9 cellular contexts compared by ENCODE assay signal in genomic region chr7:12771378-12771877, GRCh38.
A peak's percentile ranks its signal among the peaks of the same experiment; 100 is the strongest.
DNase-seq lines count a peak whose midpoint lies in the region; ATAC-seq and TF ChIP-seq lines count a peak whose summit lies in the region.
"Had no signal": no experiment of that assay in that cellular context is flagged by ENCODE, and none has a peak within 500 bp of the region (broad histone marks: within the 10 kb centered on the region; RNA-seq: fewer than 3 reads in every experiment).

No MANE protein-coding gene starts in this region.

- peak; percentile 72 for DNase-seq in LNCaP clone FGC (ENCODE audit: low read depth)
- DNase-seq in SHP77 (lab: John Stamatoyannopoulos, UW), result peak; percentile 74 to 88
- DNase-seq in left ventricle myocardium superior, result peak; percentile 46
- no peak for DNase-seq in stimulated activated CD4-positive, alpha-beta T cell treated with anti-CD3 and anti-CD28 coated beads, Interleukin-2, amount 100 ng/mL, for 48 hours
- no peak for DNase-seq in GDM1 (lab: John Stamatoyannopoulos, UW)
- no peak for DNase-seq in NOMO-1 treated with dmso at 0.1 percent for 144 hours (lab: John Stamatoyannopoulos, UW; ENCODE audit: unreplicated experiment)
- DNase-seq in CD4-positive, alpha-beta T cell, result no peak
- DNase-seq: stimulated activated CD4-positive, alpha-beta T cell treated with anti-CD3 and anti-CD28 coated beads, Interleukin-4, amount 100 ng/mL, for 4 hours had no signal

- no peaks in the 10 kb centered on the region for H3K27me3 ChIP-seq in skeletal muscle tissue (ENCODE audit: control insufficient read depth in 3 of 3, insufficient read depth in 3 of 3, low read length in 3 of 3)
- H3K27me3 ChIP-seq in CD4-positive, alpha-beta T cell (ENCODE audit: control insufficient read depth, insufficient read depth, low read length), result no peaks in the 10 kb centered on the region

- peak; percentile 95 for ATAC-seq in left ventricle myocardium superior
- no peak for ATAC-seq in CD4-positive, alpha-beta T cell (ENCODE audit: poor library complexity)

- CTCF ChIA-PET in CD4-positive, alpha-beta T cell (lab: Charles Lee), result no interaction called here

- H3K36me3 ChIP-seq in skeletal muscle tissue (ENCODE audit: control insufficient read depth in 3 of 3, insufficient read depth in 3 of 3, low read length in 3 of 3), result no peaks in the 10 kb centered on the region

- H3K27me3 Mint-ChIP-seq in CD4-positive, alpha-beta T cell, result peaks cover 11% of the 10 kb centered on the region

- no peak for TF ChIP-seq CTCF in LNCaP clone FGC (IDR thresholded peaks at IDR 0.05; ENCODE audit: control insufficient read depth, extremely low read depth, insufficient read depth)
- TF ChIP-seq CTCF in CD4-positive, alpha-beta T cell (IDR thresholded peaks at IDR 0.05), result no peak

- no peak overlapping the region for H3K4me3 ChIP-seq in LNCaP clone FGC (ENCODE audit: low read depth, low read length)
- H3K4me3 ChIP-seq in skeletal muscle tissue (ENCODE audit: low read length in 3 of 3), result peak overlapping the region; percentile 37 to 52 (median 44)

- peak overlapping the region in 1 of 3 donors; percentile 20 for H3K9ac ChIP-seq in skeletal muscle tissue (ENCODE audit: low read depth in 1 of 3, low read length in 3 of 3)

- no peaks in the 10 kb centered on the region for H3K36me3 Mint-ChIP-seq in CD4-positive, alpha-beta T cell (ENCODE audit: low read depth)

- peaks cover 6 to 8% (median 7%) of the 10 kb centered on the region in 3 donors for H3K4me1 ChIP-seq in skeletal muscle tissue (ENCODE audit: control insufficient read depth in 3 of 3, insufficient read depth in 3 of 3, low read length in 3 of 3)

- H3K27ac Mint-ChIP-seq in CD4-positive, alpha-beta T cell, result no peak overlapping the region

- no peak overlapping the region for H3K4me3 Mint-ChIP-seq in CD4-positive, alpha-beta T cell

- H3K27ac ChIP-seq in skeletal muscle tissue (ENCODE audit: low read depth, low read length), result no peak overlapping the region
- H3K27ac ChIP-seq in CD4-positive, alpha-beta T cell (ENCODE audit: low read depth, low read length), result no peak overlapping the region

- no peaks in the 10 kb centered on the region for H3K4me1 Mint-ChIP-seq in CD4-positive, alpha-beta T cell (ENCODE audit: low read depth)

- no peaks in the 10 kb centered on the region for H3K9me3 Mint-ChIP-seq in CD4-positive, alpha-beta T cell

- no peaks in the 10 kb centered on the region for H3K9me3 ChIP-seq in skeletal muscle tissue (ENCODE audit: control insufficient read depth in 3 of 3, low read length in 3 of 3)
- H3K9me3 ChIP-seq in CD4-positive, alpha-beta T cell (ENCODE audit: control insufficient read depth, low read length), result no peaks in the 10 kb centered on the region

- POLR2A ChIA-PET in CD4-positive, alpha-beta T cell (lab: Charles Lee), result no interaction called here

- intact Hi-C loops in left ventricle myocardium superior (cut with micrococcal nuclease), result no loop called here
- intact Hi-C loops in CD4-positive, alpha-beta T cell (cut with DNase I, micrococcal nuclease), result no loop called here

Comparison
In these comparisons a context has a peak if more than half of its experiments do, and no peak if none do; other contexts are left out.
1. DNase-seq: peak in LNCaP clone FGC (single experiment), SHP77 (2 of 2) and left ventricle myocardium superior (single experiment); none in stimulated activated CD4-positive, alpha-beta T cell treated with anti-CD3 and anti-CD28 coated beads, Interleukin-2, amount 100 ng/mL, for 48 hours (0 of 2), GDM1 (single experiment), NOMO-1 treated with dmso at 0.1 percent for 144 hours (single experiment) and CD4-positive, alpha-beta T cell (0 of 10).